Comparison of ENCODE assay signal across 8 cellular contexts in genomic region chr19:19404879-19405860, GRCh38. TPM values are rescaled to one million over a fixed set of nuclear protein-coding genes. Genes with fewer than 3 reads are reported as not detected.
DNase-seq lines count a peak whose midpoint lies in the region; ATAC-seq and TF ChIP-seq lines count a peak whose summit lies in the region.

GATAD2A (plus strand) TSS chr19:19405675; CDS start chr19:19465346, 59,671 bp downstream.

- peak within 1 kb of the TSS; percentile 94 for H3K4me3 Mint-ChIP-seq in activated T-helper 17 cell treated with anti-CD3 and anti-CD28 coated beads, Interleukin-2, amount 50 U/mL, for 72 hours
- peak within 1 kb of the TSS; percentile 94 for H3K4me3 Mint-ChIP-seq in natural killer cell

- H3K9me3 Mint-ChIP-seq in activated T-helper 17 cell treated with anti-CD3 and anti-CD28 coated beads, Interleukin-2, amount 50 U/mL, for 72 hours: no peaks in the 10 kb centered on the region
- no peaks in the 10 kb centered on the region for H3K9me3 Mint-ChIP-seq in natural killer cell

- peak; percentile 79 for DNase-seq in DMS79 treated with DMSO at 0.1 percent for 48 hours (lab: John Stamatoyannopoulos, UW)
- peak; percentile 75 for DNase-seq in Jurkat, Clone E6-1 (ENCODE audit: low read depth, low spot score)
- DNase-seq in RPMI7951 (ENCODE audit: low read depth): peak; percentile 92
- peak; percentile 86 to 93 for DNase-seq in fibroblast of lung (ENCODE audit: low read depth in 2 of 2)
- peak; percentile 97 for DNase-seq in natural killer cell
- DNase-seq in stimulated activated naive CD4-positive, alpha-beta T cell (lab: John Stamatoyannopoulos, UW): peak; percentile 82 to 93 (median 89)

- TF ChIP-seq CTCF in fibroblast of lung (conservative IDR thresholded peaks at IDR 0.05 in 1 of 2, IDR thresholded peaks at IDR 0.05 in 1 of 2; ENCODE audit: low read depth in 1 of 2, low read length in 2 of 2) (peak in 1 of 2 donors; percentile 10), natural killer cell (IDR thresholded peaks at IDR 0.05) (no peak)

- ATAC-seq in GM21619 (IDR thresholded peaks at IDR 0.05; ENCODE audit: unreplicated experiment) (peak; percentile 60), natural killer cell (peak; percentile 79 to 97 (median 83))
- peak; percentile 75 for ATAC-seq in activated T-helper 17 cell treated with anti-CD3 and anti-CD28 coated beads, Interleukin-2, amount 50 U/mL, for 72 hours (replicated peaks)

- no peaks in the 10 kb centered on the region for H3K27me3 ChIP-seq in fibroblast of lung (ENCODE audit: control insufficient read depth, insufficient read depth, low read length)

- H3K36me3 ChIP-seq in fibroblast of lung (ENCODE audit: control insufficient read depth, insufficient read depth, low read length): no peaks in the 10 kb centered on the region

- peak within 1 kb of the TSS; percentile 93 for H3K27ac Mint-ChIP-seq in activated T-helper 17 cell treated with anti-CD3 and anti-CD28 coated beads, Interleukin-2, amount 50 U/mL, for 72 hours
- peak within 1 kb of the TSS; percentile 89 to 90 for H3K27ac Mint-ChIP-seq in natural killer cell

- intact Hi-C loops in natural killer cell (cut with micrococcal nuclease): loop anchor here (1.0 to 5.0 kb wide), 4 partner anchors 20 to 84 kb away; no protein-coding TSS in a partner anchor

- H3K4me1 Mint-ChIP-seq in activated T-helper 17 cell treated with anti-CD3 and anti-CD28 coated beads, Interleukin-2, amount 50 U/mL, for 72 hours: peaks cover 30% of the 10 kb centered on the region
- H3K4me1 Mint-ChIP-seq in natural killer cell: peaks cover 60 to 61% of the 10 kb centered on the region in 2 donors

- H3K9me3 ChIP-seq in fibroblast of lung (ENCODE audit: control insufficient read depth, insufficient read depth, low read depth, low read length): no peaks in the 10 kb centered on the region

- peak within 1 kb of the TSS; percentile 87 for H3K9ac ChIP-seq in fibroblast of lung (ENCODE audit: insufficient read depth, low read length)

- H2AFZ ChIP-seq in fibroblast of lung (ENCODE audit: low read length): peak within 1 kb of the TSS; percentile 37

- peak within 1 kb of the TSS; percentile 79 for H3K27ac ChIP-seq in fibroblast of lung (ENCODE audit: insufficient read depth, low read length)

- peaks cover 11% of the 10 kb centered on the region for H3K36me3 Mint-ChIP-seq in activated T-helper 17 cell treated with anti-CD3 and anti-CD28 coated beads, Interleukin-2, amount 50 U/mL, for 72 hours (ENCODE audit: low read depth)
- no peaks in the 10 kb centered on the region for H3K36me3 Mint-ChIP-seq in natural killer cell

- H3K4me1 ChIP-seq in fibroblast of lung (ENCODE audit: control insufficient read depth, extremely low read depth, insufficient read depth, low read length): peaks cover 16% of the 10 kb centered on the region

- H3K79me2 ChIP-seq in fibroblast of lung (ENCODE audit: control insufficient read depth, insufficient read depth, low read length): peaks cover 45% of the 10 kb centered on the region

- no peaks in the 10 kb centered on the region for H3K27me3 Mint-ChIP-seq in activated T-helper 17 cell treated with anti-CD3 and anti-CD28 coated beads, Interleukin-2, amount 50 U/mL, for 72 hours
- no peaks in the 10 kb centered on the region for H3K27me3 Mint-ChIP-seq in natural killer cell (ENCODE audit: low read depth in 2 of 2)

- peak within 1 kb of the TSS; percentile 57 for H3K4me3 ChIP-seq in Jurkat, Clone E6-1 (ENCODE audit: low read length)
- H3K4me3 ChIP-seq in fibroblast of lung (replicated peaks in 1 of 4; ENCODE audit: control extremely low read depth in 1 of 4, insufficient read depth in 1 of 4, low read depth in 3 of 4, low read length in 4 of 4): peak within 1 kb of the TSS; percentile 72 to 96 (median 80)

- no peaks in the 10 kb centered on the region for H4K20me1 ChIP-seq in fibroblast of lung (ENCODE audit: control insufficient read depth, extremely low read depth, insufficient read depth, low read length)

- H3K4me2 ChIP-seq in fibroblast of lung (ENCODE audit: extremely low read depth, insufficient read depth, low read length): peak within 1 kb of the TSS; percentile 83

RNA-seq across cellular contexts. Expression of gene GATAD2A, which starts in this region (rescaled TPM):
- 44.0 TPM for polyA plus RNA-seq in Jurkat, Clone E6-1 (2012; ENCODE audit: insufficient read depth, insufficient read length)
- total RNA-seq in RPMI7951 (2014; rRNA removed; shearing (Covaris generic)): 21.9 and 23.9 TPM in 2 replicates
- 100 to 1,000 TPM in 1 of 2 donors, 10 to 100 TPM in 1; 88.0 to 160 TPM for total RNA-seq in activated T-helper 17 cell treated with anti-CD3 and anti-CD28 coated beads, Interleukin-2, amount 50 U/mL, for 72 hours
- total RNA-seq in fibroblast of lung: 28.8 and 31.7 TPM in 2 replicates
- 63.5 and 77.2 TPM in 2 replicates for polyA plus RNA-seq in fibroblast of lung
- polyA plus RNA-seq in fibroblast of lung (2012): 53.2 and 57.9 TPM in 2 replicates
- polyA minus RNA-seq in fibroblast of lung (ENCODE audit: low replicate concordance): 21.8 and 31.1 TPM in 2 replicates
- total RNA-seq in natural killer cell: 100 to 1,000 TPM; 209 to 232 (median 230) TPM

Comparison
In these comparisons a context has a peak if more than half of its experiments do, and no peak if none do; other contexts are left out.
1. Peak in every context shown above with its lines: DNase-seq, ATAC-seq, H3K4me3 ChIP-seq and H3K27ac ChIP-seq.